8 cellular contexts compared by ENCODE assay signal in the genomic region with DNA sequence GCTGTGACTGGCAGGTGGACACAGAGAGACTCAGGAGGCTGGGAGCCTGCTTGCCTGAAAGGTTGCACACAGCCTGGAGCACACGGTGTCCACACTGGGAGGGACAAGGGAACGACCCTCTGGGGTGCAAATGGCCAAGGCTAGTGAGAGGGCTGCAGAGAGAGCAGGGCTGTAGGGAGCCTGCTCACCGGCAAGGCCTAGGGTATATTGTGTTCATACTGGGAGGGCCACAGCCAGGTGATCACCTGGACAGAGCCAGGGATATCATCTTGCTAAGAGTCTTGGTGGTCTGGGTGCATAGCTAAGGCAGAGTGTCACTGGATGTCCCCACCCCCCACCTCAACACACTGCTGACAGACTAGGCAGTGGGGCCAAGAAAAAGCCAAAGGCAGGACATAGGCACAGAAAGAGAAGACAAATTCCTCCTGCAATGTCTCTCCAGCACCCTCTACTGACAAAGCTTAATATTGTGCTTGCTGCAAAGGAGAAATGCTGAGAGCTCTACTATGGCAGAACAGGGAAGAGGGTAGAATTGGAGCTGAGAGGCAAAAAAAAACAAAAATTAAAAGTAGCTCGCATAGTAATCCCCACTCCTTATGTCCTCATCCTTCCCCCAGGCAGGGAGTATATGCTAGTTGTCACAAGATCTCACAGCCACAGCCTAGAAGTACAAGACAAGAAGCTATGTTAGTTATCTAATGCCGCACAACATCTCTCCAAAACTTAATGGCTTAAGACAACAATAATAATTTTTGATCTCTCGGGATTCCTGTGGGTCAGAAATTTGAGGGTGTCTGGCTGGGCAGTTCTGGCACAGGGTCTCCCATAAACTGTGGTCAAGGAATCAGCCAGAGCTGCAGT. TPM values are rescaled to one million over a fixed set of nuclear protein-coding genes. Genes with fewer than 3 reads are reported as not detected.
DNase-seq lines count a peak whose midpoint lies in the region; ATAC-seq and TF ChIP-seq lines count a peak whose summit lies in the region.

No MANE protein-coding gene starts in this region.

- intact Hi-C loops in esophagus squamous epithelium (cut with DNase I), result loop anchor here (5.0 to 10.0 kb wide), 3 partner anchors 152 to 301 kb away; partner anchors contain the start of gene TRIL

- TF ChIP-seq CTCF in esophagus squamous epithelium (IDR thresholded peaks at IDR 0.05), result peak; percentile 37 to 86 (median 77)

- no peak overlapping the region for H3K27ac ChIP-seq in esophagus squamous epithelium

- H3K27me3 ChIP-seq in esophagus squamous epithelium, result no peaks in the 10 kb centered on the region

- ATAC-seq in GM21515 (IDR thresholded peaks at IDR 0.05; ENCODE audit: unreplicated experiment) (peak; percentile 66), naive B cell (ENCODE audit: low read depth in 2 of 2) (no peak), HG03025 (IDR thresholded peaks at IDR 0.05; ENCODE audit: low FRiP score, unreplicated experiment) (no peak), GM21825 (IDR thresholded peaks at IDR 0.05; ENCODE audit: unreplicated experiment) (no peak)

- H3K36me3 Mint-ChIP-seq in naive B cell, result no peaks in the 10 kb centered on the region

- H3K4me3 ChIP-seq in esophagus squamous epithelium, result no peak overlapping the region

- H3K27me3 Mint-ChIP-seq in naive B cell, result peaks cover 0 to 16% (median 6%) of the 10 kb centered on the region in 3 donors

- DNase-seq in DMS79 (lab: John Stamatoyannopoulos, UW) (peak; percentile 46), NCI-H1105 treated with DMSO at 0.1 percent for 48 hours (lab: John Stamatoyannopoulos, UW) (peak; percentile 66), SKM-1 treated with dmso at 0.1 percent for 144 hours (lab: John Stamatoyannopoulos, UW; ENCODE audit: unreplicated experiment) (peak; percentile 60), esophagus squamous epithelium (lab: John Stamatoyannopoulos, UW) (no peak), naive B cell (peak; percentile 4)

- H3K9me3 ChIP-seq in esophagus squamous epithelium, result no peaks in the 10 kb centered on the region

- peaks cover 0 to 5% (median 0%) of the 10 kb centered on the region in 3 donors for H3K4me1 Mint-ChIP-seq in naive B cell

- peaks cover 0 to 41% (median 8%) of the 10 kb centered on the region in 3 donors for H3K4me1 ChIP-seq in esophagus squamous epithelium

- no peak overlapping the region for H3K4me3 Mint-ChIP-seq in naive B cell

- TF ChIP-seq POLR2A in esophagus squamous epithelium (IDR thresholded peaks at IDR 0.05), result no peak

- H3K27ac Mint-ChIP-seq in naive B cell, result peak overlapping the region in 1 of 6 donors; percentile 11

- H3K36me3 ChIP-seq in esophagus squamous epithelium, result no peaks in the 10 kb centered on the region

- WGBS in esophagus squamous epithelium, 2 donors, result 44 to 48% methylated on average over 5 to 6 of the region's 6 CpGs

- peaks cover 0 to 6% (median 0%) of the 10 kb centered on the region in 7 donors for H3K9me3 Mint-ChIP-seq in naive B cell

RNA-seq across cellular contexts. Expression of gene CPVL, which starts 40.0 kb away (rescaled TPM):
- 10 to 100 TPM in 2 of 4 donors, 1 to 10 TPM in 2; 3.9 to 34.1 (median 15.7) TPM for total RNA-seq in esophagus squamous epithelium
- 1 to 10 TPM in 5 of 6 donors, under 1 TPM in 1; 0.82 to 5.5 (median 2.0) TPM for polyA plus RNA-seq in naive B cell (ENCODE audit: low read depth in 6 of 6)
